8 cellular contexts compared by ENCODE assay signal in the genomic region with DNA sequence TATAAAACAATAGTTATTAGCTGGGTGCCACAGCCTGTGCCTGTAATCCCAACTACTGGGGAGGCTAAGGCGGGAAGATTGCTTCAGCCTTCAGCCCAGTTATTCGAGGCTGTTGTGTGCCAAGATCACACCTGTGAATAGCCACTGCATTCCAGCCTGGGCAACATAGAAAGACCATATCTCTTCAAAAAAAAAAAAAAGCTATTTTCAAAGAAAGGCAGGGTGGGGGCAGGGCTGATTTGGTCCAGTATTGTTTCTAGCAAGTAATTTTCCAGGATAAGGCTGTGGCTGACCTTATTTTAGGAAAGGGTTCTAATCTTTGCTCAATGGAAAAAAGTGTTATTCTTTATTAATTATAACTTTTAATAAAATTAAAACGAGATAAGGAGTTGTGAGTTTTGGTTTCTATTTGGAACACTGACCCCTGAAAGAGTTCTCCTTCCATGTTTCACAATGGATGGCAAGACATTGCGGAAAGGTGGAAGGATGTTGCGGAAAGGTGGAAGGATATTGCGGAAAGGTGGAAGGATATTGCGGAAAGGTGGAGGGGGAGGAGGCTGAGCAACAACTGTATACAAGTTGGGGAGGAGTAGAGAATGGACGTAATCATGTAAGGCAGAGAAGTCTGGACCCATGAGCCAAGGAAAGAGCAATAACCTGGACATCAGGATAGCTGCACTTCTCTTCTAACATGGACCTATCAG. TPM values are rescaled to one million over a fixed set of nuclear protein-coding genes. Genes with fewer than 3 reads are reported as not detected.
DNase-seq lines count a peak whose midpoint lies in the region; ATAC-seq and TF ChIP-seq lines count a peak whose summit lies in the region.

No MANE protein-coding gene starts in this region.

- no peaks in the 10 kb centered on the region for H4K20me1 ChIP-seq in GM23248 (ENCODE audit: insufficient read depth)

- H3K4me2 ChIP-seq in GM23248 (ENCODE audit: unreplicated experiment) = peak overlapping the region; percentile 97
- peak overlapping the region; percentile 87 for H3K4me2 ChIP-seq in skeletal muscle satellite cell (ENCODE audit: low read length)

- H3K9me3 ChIP-seq in GM23248 (ENCODE audit: low read depth) (no peaks in the 10 kb centered on the region), T-helper 17 cell (ENCODE audit: control insufficient read depth, low read length, poor library complexity, severe bottlenecking) (no peaks in the 10 kb centered on the region), skeletal muscle satellite cell (replicated peaks; ENCODE audit: low read length) (no peaks in the 10 kb centered on the region), BE2C (no peaks in the 10 kb centered on the region)

- 96 to 98% methylated on average over 8 of the region's 8 CpGs for WGBS in GM23248 (ENCODE audit: low coverage in 1 of 2, low lambda C conversion rate in 2 of 2, missing lambda C conversion rate in 2 of 2), 2 experiments

- H3K27ac ChIP-seq in GM23248 = peak overlapping the region; percentile 82

- H3K9me2 ChIP-seq in GM23248 (ENCODE audit: insufficient read depth) = no peaks in the 10 kb centered on the region

- H3K36me3 ChIP-seq in GM23248 (ENCODE audit: low read depth) = no peaks in the 10 kb centered on the region
- H3K36me3 ChIP-seq in skeletal muscle satellite cell (ENCODE audit: insufficient read depth, low read length) = peaks cover 8% of the 10 kb centered on the region
- no peaks in the 10 kb centered on the region for H3K36me3 ChIP-seq in BE2C

- H2AFZ ChIP-seq in GM23248 = no peak overlapping the region

- no peak for TF ChIP-seq CTCF in fibroblast of the aortic adventitia (IDR thresholded peaks at IDR 0.05; ENCODE audit: insufficient read depth, low read length)
- TF ChIP-seq CTCF in BE2C (IDR thresholded peaks at IDR 0.05; ENCODE audit: low read depth, low read length) = no peak

- H3K4me3 ChIP-seq in GM23248 (peak overlapping the region; percentile 89), fibroblast of the aortic adventitia (ENCODE audit: low read depth, low read length) (peak overlapping the region; percentile 82), skeletal muscle satellite cell (ENCODE audit: low read length) (peak overlapping the region; percentile 73), BE2C (ENCODE audit: low read depth, low read length) (no peak overlapping the region)

- in situ Hi-C loops in GM23248 (cut with MboI) = no loop called here

- DNase-seq in GM23248 = no peak
- DNase-seq in T-helper 17 cell = no peak
- no peak for DNase-seq in fibroblast of the aortic adventitia (ENCODE audit: low read depth)
- no peak for DNase-seq in stimulated activated CD4-positive, alpha-beta T cell treated with anti-CD3 and anti-CD28 coated beads, Interleukin-15, amount 100 ng/mL, for 24 hours
- no peak for DNase-seq in NCI-H187 treated with DMSO at 0.1 percent for 48 hours (lab: John Stamatoyannopoulos, UW)
- DNase-seq in BE2C = no peak

- H3K4me3 Mint-ChIP-seq in T-helper 17 cell = peak overlapping the region; percentile 98

- ATAC-seq in T-helper 17 cell = no peak
- no peak for ATAC-seq in GM18502 (IDR thresholded peaks at IDR 0.05; ENCODE audit: poor library complexity, unreplicated experiment)

- H3K36me3 Mint-ChIP-seq in T-helper 17 cell (ENCODE audit: low read depth) = peaks cover 3% of the 10 kb centered on the region

- no peaks in the 10 kb centered on the region for H3K27me3 Mint-ChIP-seq in T-helper 17 cell

- peaks cover 71% of the 10 kb centered on the region for H3K79me2 ChIP-seq in GM23248 (ENCODE audit: insufficient read depth)

- H3K9ac ChIP-seq in GM23248 = peak overlapping the region; percentile 80
- no peak overlapping the region for H3K9ac ChIP-seq in skeletal muscle satellite cell (ENCODE audit: low read depth, low read length)

- peak overlapping the region; percentile 98 for H3K27ac Mint-ChIP-seq in T-helper 17 cell

- H3K4me1 ChIP-seq in GM23248 (ENCODE audit: insufficient read depth) = peaks cover 51% of the 10 kb centered on the region
- peaks cover 49% of the 10 kb centered on the region for H3K4me1 ChIP-seq in skeletal muscle satellite cell (ENCODE audit: control insufficient read depth, insufficient read depth, low read length)
- no peaks in the 10 kb centered on the region; the same call in 1 of the 2 replicates for H3K4me1 ChIP-seq in BE2C

- H3K4me1 Mint-ChIP-seq in T-helper 17 cell = peaks cover 32% of the 10 kb centered on the region

- peaks cover 50% of the 10 kb centered on the region for H3F3A ChIP-seq in GM23248 (ENCODE audit: insufficient read depth)

- H3K27me3 ChIP-seq in GM23248 (replicated peaks; ENCODE audit: insufficient read depth) (no peaks in the 10 kb centered on the region), skeletal muscle satellite cell (ENCODE audit: control insufficient read depth, insufficient read depth, low read length) (no peaks in the 10 kb centered on the region), BE2C (no peaks in the 10 kb centered on the region)

RNA-seq across cellular contexts. Expression of gene C1GALT1, which starts 1.5 kb away (rescaled TPM):
- 72.7 and 114 TPM in 2 replicates for total RNA-seq in GM23248 (2014; rRNA removed; shearing (Covaris generic))
- polyA plus RNA-seq in GM23248 (2016; fragmentation: Nextera tagmentation; extraction: Ambion mirVana) = 75.2 and 79.0 TPM in 2 replicates
- total RNA-seq in T-helper 17 cell (10 to 100 TPM; 51.4 to 54.2 TPM), fibroblast of the aortic adventitia (ENCODE audit: low replicate concordance) (14.0 and 90.0 TPM in 2 replicates)
- total RNA-seq in skeletal muscle satellite cell (2012; rRNA removed) = 71.6 and 93.3 TPM in 2 replicates
- polyA plus RNA-seq in BE2C (2012; ENCODE audit: insufficient read depth, insufficient read length, low read depth) = 5.9 TPM
